Comparison of ENCODE assay signal across 1 cellular context in the genomic region with DNA sequence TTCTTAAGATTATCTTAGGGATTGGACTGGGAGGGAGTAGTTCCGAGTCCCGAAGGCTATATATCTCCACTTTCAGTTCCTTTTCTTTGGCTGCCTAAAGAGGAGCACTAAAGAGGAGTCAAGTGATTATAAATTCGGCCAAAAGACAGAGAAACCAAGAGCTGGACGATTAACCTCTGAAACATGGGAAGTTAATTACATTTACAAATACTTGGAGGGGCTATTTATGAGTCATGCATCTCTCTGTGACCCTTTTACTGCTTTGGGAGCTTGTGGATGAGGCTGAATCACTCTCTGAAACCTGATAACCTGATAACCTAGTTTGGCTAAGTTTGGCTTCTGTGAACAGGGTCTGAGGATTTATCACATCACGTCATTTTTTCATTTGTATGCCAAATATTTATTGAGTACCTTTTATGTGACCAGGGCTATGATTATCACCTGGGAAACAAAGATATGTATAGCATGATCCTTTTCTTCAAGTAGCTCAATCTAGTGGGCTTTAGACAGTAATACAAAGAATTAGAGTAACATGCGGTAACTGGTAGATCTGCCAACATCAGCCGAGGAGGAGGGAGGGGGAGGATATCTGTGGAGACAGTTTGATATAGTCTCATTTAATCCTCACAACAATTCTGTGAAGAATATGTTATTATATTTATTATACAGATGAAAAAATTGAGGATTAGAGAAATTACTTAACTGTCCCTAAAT.
TF ChIP-seq lines count a peak whose summit lies in the region.

No MANE protein-coding gene starts in this region.

TF ChIP-seq in A549, 52 proteins besides CTCF, POLR2A, EP300 and RAD21:
- TF ChIP-seq MAFK (IDR thresholded peaks at IDR 0.05; ENCODE audit: partially characterized antibody) = no peak
- TF ChIP-seq FOSL2 (IDR thresholded peaks at IDR 0.05) = no peak
- TF ChIP-seq FOSL2 (CRISPR knock-in tag; IDR thresholded peaks at IDR 0.05) = peak; percentile 53
